ENCODE assay signal across 1 cellular context in the genomic region with DNA sequence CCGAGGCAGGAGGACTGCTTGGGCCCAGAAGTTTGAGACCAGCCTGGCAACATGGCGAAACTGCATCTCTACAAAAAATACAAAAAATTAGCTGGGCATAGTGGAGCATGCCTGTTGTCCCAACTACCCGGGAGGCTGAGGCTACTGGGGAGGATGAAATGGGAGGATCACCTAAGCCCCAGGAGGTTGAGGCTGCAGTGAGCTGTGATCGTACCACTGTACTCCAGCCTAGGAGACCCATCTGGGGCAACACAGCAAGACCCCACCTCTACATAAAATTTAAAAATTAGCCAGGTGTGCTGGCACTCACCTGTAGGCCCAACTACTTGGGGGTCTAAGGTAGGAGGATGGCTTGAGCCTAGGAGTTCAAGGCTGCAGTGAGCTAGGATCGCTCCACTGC.
TF ChIP-seq lines count a peak whose summit lies in the region.

No MANE protein-coding gene starts in this region.

TF ChIP-seq in GM12878, 131 proteins besides CTCF, POLR2A, EP300 and RAD21:
- TF ChIP-seq, protein P1, sequence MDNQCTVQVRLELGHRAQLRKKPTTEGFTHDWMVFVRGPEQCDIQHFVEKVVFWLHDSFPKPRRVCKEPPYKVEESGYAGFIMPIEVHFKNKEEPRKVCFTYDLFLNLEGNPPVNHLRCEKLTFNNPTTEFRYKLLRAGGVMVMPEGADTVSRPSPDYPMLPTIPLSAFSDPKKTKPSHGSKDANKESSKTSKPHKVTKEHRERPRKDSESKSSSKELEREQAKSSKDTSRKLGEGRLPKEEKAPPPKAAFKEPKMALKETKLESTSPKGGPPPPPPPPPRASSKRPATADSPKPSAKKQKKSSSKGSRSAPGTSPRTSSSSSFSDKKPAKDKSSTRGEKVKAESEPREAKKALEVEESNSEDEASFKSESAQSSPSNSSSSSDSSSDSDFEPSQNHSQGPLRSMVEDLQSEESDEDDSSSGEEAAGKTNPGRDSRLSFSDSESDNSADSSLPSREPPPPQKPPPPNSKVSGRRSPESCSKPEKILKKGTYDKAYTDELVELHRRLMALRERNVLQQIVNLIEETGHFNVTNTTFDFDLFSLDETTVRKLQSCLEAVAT (IDR thresholded peaks at IDR 0.05), result no peak
- TF ChIP-seq POU2F2 (IDR thresholded peaks at IDR 0.05; ENCODE audit: borderline replicate concordance, low read depth, low read length), result no peak
- TF ChIP-seq LARP7 (IDR thresholded peaks at IDR 0.05), result no peak
- no peak for TF ChIP-seq STAT3 (IDR thresholded peaks at IDR 0.05; ENCODE audit: low read depth, low read length)
- TF ChIP-seq, protein P2, sequence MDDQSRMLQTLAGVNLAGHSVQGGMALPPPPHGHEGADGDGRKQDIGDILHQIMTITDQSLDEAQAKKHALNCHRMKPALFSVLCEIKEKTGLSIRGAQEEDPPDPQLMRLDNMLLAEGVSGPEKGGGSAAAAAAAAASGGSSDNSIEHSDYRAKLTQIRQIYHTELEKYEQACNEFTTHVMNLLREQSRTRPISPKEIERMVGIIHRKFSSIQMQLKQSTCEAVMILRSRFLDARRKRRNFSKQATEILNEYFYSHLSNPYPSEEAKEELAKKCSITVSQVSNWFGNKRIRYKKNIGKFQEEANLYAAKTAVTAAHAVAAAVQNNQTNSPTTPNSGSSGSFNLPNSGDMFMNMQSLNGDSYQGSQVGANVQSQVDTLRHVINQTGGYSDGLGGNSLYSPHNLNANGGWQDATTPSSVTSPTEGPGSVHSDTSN (IDR thresholded peaks at IDR 0.05; ENCODE audit: insufficient replicate concordance, low read depth, low read length), result no peak
- TF ChIP-seq, protein P3, sequence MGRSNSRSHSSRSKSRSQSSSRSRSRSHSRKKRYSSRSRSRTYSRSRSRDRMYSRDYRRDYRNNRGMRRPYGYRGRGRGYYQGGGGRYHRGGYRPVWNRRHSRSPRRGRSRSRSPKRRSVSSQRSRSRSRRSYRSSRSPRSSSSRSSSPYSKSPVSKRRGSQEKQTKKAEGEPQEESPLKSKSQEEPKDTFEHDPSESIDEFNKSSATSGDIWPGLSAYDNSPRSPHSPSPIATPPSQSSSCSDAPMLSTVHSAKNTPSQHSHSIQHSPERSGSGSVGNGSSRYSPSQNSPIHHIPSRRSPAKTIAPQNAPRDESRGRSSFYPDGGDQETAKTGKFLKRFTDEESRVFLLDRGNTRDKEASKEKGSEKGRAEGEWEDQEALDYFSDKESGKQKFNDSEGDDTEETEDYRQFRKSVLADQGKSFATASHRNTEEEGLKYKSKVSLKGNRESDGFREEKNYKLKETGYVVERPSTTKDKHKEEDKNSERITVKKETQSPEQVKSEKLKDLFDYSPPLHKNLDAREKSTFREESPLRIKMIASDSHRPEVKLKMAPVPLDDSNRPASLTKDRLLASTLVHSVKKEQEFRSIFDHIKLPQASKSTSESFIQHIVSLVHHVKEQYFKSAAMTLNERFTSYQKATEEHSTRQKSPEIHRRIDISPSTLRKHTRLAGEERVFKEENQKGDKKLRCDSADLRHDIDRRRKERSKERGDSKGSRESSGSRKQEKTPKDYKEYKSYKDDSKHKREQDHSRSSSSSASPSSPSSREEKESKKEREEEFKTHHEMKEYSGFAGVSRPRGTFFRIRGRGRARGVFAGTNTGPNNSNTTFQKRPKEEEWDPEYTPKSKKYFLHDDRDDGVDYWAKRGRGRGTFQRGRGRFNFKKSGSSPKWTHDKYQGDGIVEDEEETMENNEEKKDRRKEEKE (IDR thresholded peaks at IDR 0.05), result no peak
- TF ChIP-seq EZH2 (IDR thresholded peaks at IDR 0.05; ENCODE audit: borderline replicate concordance, control insufficient read depth, low read depth, low read length), result no peak
- TF ChIP-seq NFXL1 (IDR thresholded peaks at IDR 0.05; ENCODE audit: borderline replicate concordance), result no peak
- TF ChIP-seq, protein P4, sequence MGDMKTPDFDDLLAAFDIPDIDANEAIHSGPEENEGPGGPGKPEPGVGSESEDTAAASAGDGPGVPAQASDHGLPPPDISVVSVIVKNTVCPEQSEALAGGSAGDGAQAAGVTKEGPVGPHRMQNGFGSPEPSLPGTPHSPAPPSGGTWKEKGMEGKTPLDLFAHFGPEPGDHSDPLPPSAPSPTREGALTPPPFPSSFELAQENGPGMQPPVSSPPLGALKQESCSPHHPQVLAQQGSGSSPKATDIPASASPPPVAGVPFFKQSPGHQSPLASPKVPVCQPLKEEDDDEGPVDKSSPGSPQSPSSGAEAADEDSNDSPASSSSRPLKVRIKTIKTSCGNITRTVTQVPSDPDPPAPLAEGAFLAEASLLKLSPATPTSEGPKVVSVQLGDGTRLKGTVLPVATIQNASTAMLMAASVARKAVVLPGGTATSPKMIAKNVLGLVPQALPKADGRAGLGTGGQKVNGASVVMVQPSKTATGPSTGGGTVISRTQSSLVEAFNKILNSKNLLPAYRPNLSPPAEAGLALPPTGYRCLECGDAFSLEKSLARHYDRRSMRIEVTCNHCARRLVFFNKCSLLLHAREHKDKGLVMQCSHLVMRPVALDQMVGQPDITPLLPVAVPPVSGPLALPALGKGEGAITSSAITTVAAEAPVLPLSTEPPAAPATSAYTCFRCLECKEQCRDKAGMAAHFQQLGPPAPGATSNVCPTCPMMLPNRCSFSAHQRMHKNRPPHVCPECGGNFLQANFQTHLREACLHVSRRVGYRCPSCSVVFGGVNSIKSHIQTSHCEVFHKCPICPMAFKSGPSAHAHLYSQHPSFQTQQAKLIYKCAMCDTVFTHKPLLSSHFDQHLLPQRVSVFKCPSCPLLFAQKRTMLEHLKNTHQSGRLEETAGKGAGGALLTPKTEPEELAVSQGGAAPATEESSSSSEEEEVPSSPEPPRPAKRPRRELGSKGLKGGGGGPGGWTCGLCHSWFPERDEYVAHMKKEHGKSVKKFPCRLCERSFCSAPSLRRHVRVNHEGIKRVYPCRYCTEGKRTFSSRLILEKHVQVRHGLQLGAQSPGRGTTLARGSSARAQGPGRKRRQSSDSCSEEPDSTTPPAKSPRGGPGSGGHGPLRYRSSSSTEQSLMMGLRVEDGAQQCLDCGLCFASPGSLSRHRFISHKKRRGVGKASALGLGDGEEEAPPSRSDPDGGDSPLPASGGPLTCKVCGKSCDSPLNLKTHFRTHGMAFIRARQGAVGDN (IDR thresholded peaks at IDR 0.05), result no peak
